Comparison of ENCODE assay signal across 8 cellular contexts in genomic region chr2:113700186-113700841, GRCh38. TPM values are rescaled to one million over a fixed set of nuclear protein-coding genes. Genes with fewer than 3 reads are reported as not detected.
A peak's percentile ranks its signal among the peaks of the same experiment; 100 is the strongest.
DNase-seq lines count a peak whose midpoint lies in the region; ATAC-seq and TF ChIP-seq lines count a peak whose summit lies in the region.

No MANE protein-coding gene starts in this region.

- ATAC-seq in GM21528 (IDR thresholded peaks at IDR 0.05; ENCODE audit: low FRiP score, unreplicated experiment): peak; percentile 88

- peak; percentile 47 for DNase-seq in GM06990 (ENCODE audit: extremely low read depth, insufficient read length)
- peak; percentile 25 for DNase-seq in HT-29 (ENCODE audit: low spot score)
- DNase-seq in T-helper 22 cell (ENCODE audit: low read depth): peak; percentile 7
- DNase-seq in effector CD8-positive, alpha-beta T cell (lab: John Stamatoyannopoulos, UW): peak; percentile 9
- DNase-seq in stimulated activated CD4-positive, alpha-beta T cell treated with anti-CD3 and anti-CD28 coated beads, Interleukin-4, amount 100 ng/mL, for 4 hours: peak; percentile 37 to 53
- no peak for DNase-seq in ovary
- no peak for DNase-seq in hepatocyte (ENCODE audit: low spot score)

- H3K4me3 ChIP-seq in GM06990 (replicated peaks; ENCODE audit: low read depth, low read length) (peak overlapping the region; percentile 49), ovary (no peak overlapping the region), hepatocyte (no peak overlapping the region)

- TF ChIP-seq EP300 in ovary (IDR thresholded peaks at IDR 0.05): no peak

- H3K79me2 ChIP-seq in hepatocyte: no peaks in the 10 kb centered on the region

- H3K4me2 ChIP-seq in hepatocyte: no peak overlapping the region

- H3K27ac ChIP-seq in ovary (no peak overlapping the region), hepatocyte (no peak overlapping the region)

- 61 to 73% (median 64%) methylated on average over 17 of the region's 17 CpGs for WGBS in ovary, 3 donors
- WGBS in hepatocyte (ENCODE audit: low lambda C conversion rate, missing lambda C conversion rate): 84% methylated on average over 17 of the region's 17 CpGs

- TF ChIP-seq POLR2A in ovary (IDR thresholded peaks at IDR 0.05): no peak

- peak; percentile 61 for TF ChIP-seq CTCF in GM06990 (IDR thresholded peaks at IDR 0.05; ENCODE audit: insufficient read depth, low read length, poor library complexity, severe bottlenecking)
- no peak for TF ChIP-seq CTCF in ovary (IDR thresholded peaks at IDR 0.05)
- no peak for TF ChIP-seq CTCF in hepatocyte (IDR thresholded peaks at IDR 0.05; ENCODE audit: poor library complexity)

- H3K9me3 ChIP-seq in ovary (no peaks in the 10 kb centered on the region), hepatocyte (ENCODE audit: low read depth) (no peaks in the 10 kb centered on the region)

- H4K20me1 ChIP-seq in hepatocyte (ENCODE audit: insufficient read depth, poor library complexity, severe bottlenecking): no peaks in the 10 kb centered on the region

- H3K27me3 ChIP-seq in GM06990 (replicated peaks; ENCODE audit: control insufficient read depth, insufficient read depth, low read length) (no peaks in the 10 kb centered on the region), ovary (no peaks in the 10 kb centered on the region), hepatocyte (no peaks in the 10 kb centered on the region)

- no peaks in the 10 kb centered on the region for H3K9me2 ChIP-seq in hepatocyte (replicated peaks; ENCODE audit: insufficient read depth)

- intact Hi-C loops in ovary (cut with DNase I): no loop called here

- H2AFZ ChIP-seq in hepatocyte: no peak overlapping the region

- H3K4me1 ChIP-seq in ovary (ENCODE audit: insufficient read depth): no peaks in the 10 kb centered on the region
- no peaks in the 10 kb centered on the region for H3K4me1 ChIP-seq in hepatocyte (ENCODE audit: insufficient read depth)

- H3K36me3 ChIP-seq in GM06990 (ENCODE audit: control insufficient read depth, insufficient read depth, low read length): no peaks in the 10 kb centered on the region
- no peaks in the 10 kb centered on the region for H3K36me3 ChIP-seq in ovary
- H3K36me3 ChIP-seq in hepatocyte (replicated peaks; ENCODE audit: insufficient read depth, low read depth): no peaks in the 10 kb centered on the region

RNA-seq across cellular contexts. Expression of gene SLC35F5, which starts 56.1 kb away (rescaled TPM):
- 39.6 and 40.2 TPM in 2 replicates for total RNA-seq in HT-29 (2014; rRNA removed; shearing (Covaris generic))
- total RNA-seq in ovary: 10 to 100 TPM; 48.3 to 77.9 (median 62.7) TPM
- polyA plus RNA-seq in ovary: 10 to 100 TPM; 19.5 to 52.8 TPM
- total RNA-seq in hepatocyte: 132 and 145 TPM in 2 replicates
- 67.5 and 69.4 TPM in 2 replicates for polyA plus RNA-seq in hepatocyte

Comparison
In these comparisons a context has a peak if more than half of its experiments do, and no peak if none do; other contexts are left out.
1. DNase-seq: peak in GM06990 (single experiment), HT-29 (single experiment), T-helper 22 cell (single experiment), effector CD8-positive, alpha-beta T cell (single experiment) and stimulated activated CD4-positive, alpha-beta T cell treated with anti-CD3 and anti-CD28 coated beads, Interleukin-4, amount 100 ng/mL, for 4 hours (2 of 2); none in ovary (0 of 5) and hepatocyte (single experiment).